Comparison of ENCODE assay signal across 10 cellular contexts in the genomic region with DNA sequence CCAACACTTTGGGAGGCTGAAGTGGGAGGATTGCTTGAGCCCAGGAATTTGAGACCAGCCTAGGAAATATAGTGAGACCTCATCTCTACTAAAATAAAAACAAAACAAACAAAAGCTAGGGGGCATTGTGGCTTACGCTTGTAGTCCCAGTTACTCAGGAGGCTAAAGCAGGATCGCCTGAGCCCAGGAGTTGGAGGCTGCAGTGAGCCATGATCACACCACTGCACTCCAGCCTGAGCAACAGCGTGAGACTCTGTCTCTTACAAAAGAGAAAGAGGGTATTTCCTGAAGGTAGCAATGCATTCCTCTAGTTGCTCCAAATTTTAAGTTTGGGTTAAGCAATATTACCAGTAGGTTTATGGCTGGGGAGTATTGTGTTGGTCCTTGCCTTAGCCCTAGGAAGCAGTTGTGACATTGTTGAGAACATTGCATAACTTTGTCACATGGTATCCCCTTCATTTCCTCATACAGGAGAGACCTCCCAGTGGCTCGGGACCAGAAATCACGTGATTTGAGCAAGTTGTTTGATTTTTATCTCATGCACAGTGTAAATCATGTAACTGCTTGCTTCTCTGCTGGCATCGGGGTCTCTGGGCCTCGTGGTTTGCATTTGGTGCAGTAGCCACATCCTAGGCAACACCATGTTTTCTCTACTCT. TPM values are rescaled to one million over a fixed set of nuclear protein-coding genes. Genes with fewer than 3 reads are reported as not detected.
DNase-seq lines count a peak whose midpoint lies in the region; ATAC-seq and TF ChIP-seq lines count a peak whose summit lies in the region.
"Had no signal": no experiment of that assay in that cellular context is flagged by ENCODE, and none has a peak within 500 bp of the region (broad histone marks: within the 10 kb centered on the region; RNA-seq: fewer than 3 reads in every experiment).

No MANE protein-coding gene starts in this region.

- no peak overlapping the region for H3K4me3 Mint-ChIP-seq in stimulated activated effector memory CD8-positive, alpha-beta T cell treated with anti-CD3 and anti-CD28 coated beads, Interleukin-12 subunit alpha, Interleukin-12 subunit beta, amount 100 ng/mL, for 72 hours
- H3K4me3 Mint-ChIP-seq: activated naive CD4-positive, alpha-beta T cell treated with anti-CD3 and anti-CD28 coated beads, Interleukin-2, amount 10 ng/mL, durations not matched to agents 7 days and 5 days had no signal

- no peaks in the 10 kb centered on the region for H3K9me3 Mint-ChIP-seq in stimulated activated effector memory CD8-positive, alpha-beta T cell treated with anti-CD3 and anti-CD28 coated beads, Interleukin-12 subunit alpha, Interleukin-12 subunit beta, amount 100 ng/mL, for 72 hours
- H3K9me3 Mint-ChIP-seq: activated naive CD4-positive, alpha-beta T cell treated with anti-CD3 and anti-CD28 coated beads, Interleukin-2, amount 10 ng/mL, durations not matched to agents 7 days and 5 days had no signal

- POLR2A ChIA-PET in Panc1 (lab: Charles Lee) = interaction anchor here (0.6 kb wide), 1 partner anchor 133 kb away, joined by 6 read pairs; no protein-coding TSS in a partner anchor

- CTCF ChIA-PET in Panc1 (lab: Charles Lee) = no interaction called here

- peak; percentile 62 for DNase-seq in EH (ENCODE audit: low read depth)
- no peak for DNase-seq in Panc1 (ENCODE audit: low read depth, low spot score)
- peak in 1 of 5 donors; percentile 45 for DNase-seq in heart left ventricle
- DNase-seq in gastrocnemius medialis = peak; percentile 63 to 65
- no peak for DNase-seq in stimulated activated effector memory CD8-positive, alpha-beta T cell treated with anti-CD3 and anti-CD28 coated beads, Interleukin-12 subunit alpha, Interleukin-12 subunit beta, amount 100 ng/mL, for 72 hours (ENCODE audit: low spot score in 2 of 2)
- DNase-seq in NCI-H2081 treated with DMSO at 0.1 percent for 48 hours (lab: John Stamatoyannopoulos, UW) = no peak
- no peak for DNase-seq in effector CD4-positive, alpha-beta T cell
- DNase-seq: activated naive CD4-positive, alpha-beta T cell treated with anti-CD3 and anti-CD28 coated beads, Interleukin-2, amount 10 ng/mL, durations not matched to agents 7 days and 5 days had no signal

- H3K4me1 ChIP-seq in Panc1 (ENCODE audit: control insufficient read depth, insufficient read depth, low read length) (0 out of 2 replicates have a peak, but pooled peaks cover 5% of the 10 kb centered on the region), heart left ventricle (peaks cover 0 to 44% (median 0%) of the 10 kb centered on the region in 12 donors), gastrocnemius medialis (peaks cover 0 to 12% of the 10 kb centered on the region in 2 donors)

- H3K36me3 ChIP-seq in Panc1 (ENCODE audit: control insufficient read depth, insufficient read depth, low read length) (no peaks in the 10 kb centered on the region), heart left ventricle (no peaks in the 10 kb centered on the region), gastrocnemius medialis (no peaks in the 10 kb centered on the region)

- peaks cover 5% of the 10 kb centered on the region for H3K36me3 Mint-ChIP-seq in stimulated activated effector memory CD8-positive, alpha-beta T cell treated with anti-CD3 and anti-CD28 coated beads, Interleukin-12 subunit alpha, Interleukin-12 subunit beta, amount 100 ng/mL, for 72 hours
- H3K36me3 Mint-ChIP-seq: activated naive CD4-positive, alpha-beta T cell treated with anti-CD3 and anti-CD28 coated beads, Interleukin-2, amount 10 ng/mL, durations not matched to agents 7 days and 5 days had no signal

- in situ Hi-C loops in Panc1 (cut with HindIII; ENCODE audit: low pct_unique_long_range_greater_than_20kb, low sequenced_read_pairs) = no loop called here
- in situ Hi-C loops in gastrocnemius medialis (cut with MboI; ENCODE audit: low sequenced_read_pairs in 4 of 4) = no loop called here

- H3K4me1 Mint-ChIP-seq in stimulated activated effector memory CD8-positive, alpha-beta T cell treated with anti-CD3 and anti-CD28 coated beads, Interleukin-12 subunit alpha, Interleukin-12 subunit beta, amount 100 ng/mL, for 72 hours = peaks cover 33% of the 10 kb centered on the region

- WGBS in heart left ventricle, 4 donors = 63 to 75% (median 68%) methylated on average over 7 of the region's 7 CpGs

- TF ChIP-seq CTCF in Panc1 (IDR thresholded peaks at IDR 0.05) (no peak), heart left ventricle (IDR thresholded peaks at IDR 0.05) (no peak), gastrocnemius medialis (IDR thresholded peaks at IDR 0.05 in 4 of 5, conservative IDR thresholded peaks at IDR 0.05 in 1 of 5) (no peak)

- H3K27ac ChIP-seq in Panc1 (ENCODE audit: low read length) (no peak overlapping the region), heart left ventricle (peak overlapping the region in 2 of 12 donors; percentile 24 to 44), gastrocnemius medialis (peak overlapping the region in 3 of 4 donors; percentile 29 to 37 (median 35))
- H3K27ac ChIP-seq: KMS-11 had no signal

- H3K9me3 ChIP-seq in Panc1 (ENCODE audit: control insufficient read depth, insufficient read depth, low read depth, low read length) (no peaks in the 10 kb centered on the region), heart left ventricle (no peaks in the 10 kb centered on the region), gastrocnemius medialis (no peaks in the 10 kb centered on the region)

- no peak for ATAC-seq in Panc1
- ATAC-seq in heart left ventricle = peak in 3 of 4 donors; percentile 50 to 70 (median 50)
- peak; percentile 85 to 90 for ATAC-seq in gastrocnemius medialis
- no peak for ATAC-seq in stimulated activated effector memory CD8-positive, alpha-beta T cell treated with anti-CD3 and anti-CD28 coated beads, Interleukin-12 subunit alpha, Interleukin-12 subunit beta, amount 100 ng/mL, for 72 hours
- ATAC-seq in HG02623 (IDR thresholded peaks at IDR 0.05; ENCODE audit: unreplicated experiment) = no peak

- TF ChIP-seq POLR2A in heart left ventricle (IDR thresholded peaks at IDR 0.05) (no peak), gastrocnemius medialis (IDR thresholded peaks at IDR 0.05) (no peak)

- H3K27me3 ChIP-seq in Panc1 (ENCODE audit: control insufficient read depth, insufficient read depth, low read length) (no peaks in the 10 kb centered on the region), heart left ventricle (no peaks in the 10 kb centered on the region), gastrocnemius medialis (no peaks in the 10 kb centered on the region)

- TSS peak; percentile 71 for BruUV-seq in Panc1 (replicated peaks; lab: Mats Ljungman, UMichigan)

- H3K4me3 ChIP-seq in Panc1 (ENCODE audit: low read depth in 2 of 2, low read length in 2 of 2) (no peak overlapping the region), heart left ventricle (no peak overlapping the region), gastrocnemius medialis (no peak overlapping the region)

- intact Hi-C loops in Panc1 (cut with micrococcal nuclease; ENCODE audit: unreplicated experiment) = no loop called here
- intact Hi-C loops in heart left ventricle (cut with DNase I) = no loop called here
- intact Hi-C loops in gastrocnemius medialis (cut with DNase I; ENCODE audit: low total_unique reads) = no loop called here

- no peak overlapping the region for H3K27ac Mint-ChIP-seq in stimulated activated effector memory CD8-positive, alpha-beta T cell treated with anti-CD3 and anti-CD28 coated beads, Interleukin-12 subunit alpha, Interleukin-12 subunit beta, amount 100 ng/mL, for 72 hours
- H3K27ac Mint-ChIP-seq: activated naive CD4-positive, alpha-beta T cell treated with anti-CD3 and anti-CD28 coated beads, Interleukin-2, amount 10 ng/mL, durations not matched to agents 7 days and 5 days had no signal

RNA-seq across cellular contexts. Expression of gene SMARCD3, which starts 23.3 kb away (rescaled TPM):
- 27.8 TPM for total RNA-seq in Panc1 (2021; ENCODE audit: unreplicated experiment)
- polyA plus RNA-seq in Panc1 (2012; ENCODE audit: insufficient read length) = 35.9 TPM
- total RNA-seq in heart left ventricle = 100 to 1,000 TPM in 2 of 9 donors, 10 to 100 TPM in 7; 59.7 to 108 (median 92.2) TPM
- polyA plus RNA-seq in heart left ventricle = 100 to 1,000 TPM in 1 of 2 donors, 10 to 100 TPM in 1; 61.1 to 100 TPM
- total RNA-seq in gastrocnemius medialis = 100 to 1,000 TPM in 1 of 4 donors, 10 to 100 TPM in 3; 41.8 to 103 (median 75.4) TPM

RNA-seq across cellular contexts. Expression of gene CHPF2, which starts 39.5 kb away (rescaled TPM):
- 44.9 TPM for total RNA-seq in Panc1 (2021; ENCODE audit: unreplicated experiment)
- 43.7 TPM for polyA plus RNA-seq in Panc1 (2012; ENCODE audit: insufficient read length)
- total RNA-seq in heart left ventricle = 10 to 100 TPM; 16.6 to 31.9 (median 18.3) TPM
- polyA plus RNA-seq in heart left ventricle = 10 to 100 TPM; 11.4 to 26.4 TPM
- total RNA-seq in gastrocnemius medialis = 10 to 100 TPM; 11.1 to 16.1 (median 14.1) TPM

RNA-seq across cellular contexts. Expression of gene ABCF2, which starts 44.8 kb away (rescaled TPM):
- total RNA-seq in Panc1 (2021; ENCODE audit: unreplicated experiment) (64.4 TPM), heart left ventricle (10 to 100 TPM; 23.7 to 48.8 (median 33.0) TPM), gastrocnemius medialis (100 to 1,000 TPM in 1 of 4 donors, 10 to 100 TPM in 3; 73.3 to 119 (median 96.3) TPM)
- 53.9 TPM for polyA plus RNA-seq in Panc1 (2012; ENCODE audit: insufficient read length)
- 10 to 100 TPM; 15.9 to 58.4 TPM for polyA plus RNA-seq in heart left ventricle

Comparison
In these comparisons a context has a peak if more than half of its experiments do, and no peak if none do; other contexts are left out.
1. DNase-seq: peak in EH (single experiment) and gastrocnemius medialis (2 of 2); none in Panc1 (single experiment), stimulated activated effector memory CD8-positive, alpha-beta T cell treated with anti-CD3 and anti-CD28 coated beads, Interleukin-12 subunit alpha, Interleukin-12 subunit beta, amount 100 ng/mL, for 72 hours (0 of 2), NCI-H2081 treated with DMSO at 0.1 percent for 48 hours (single experiment) and effector CD4-positive, alpha-beta T cell (single experiment).
2. ATAC-seq: peak in heart left ventricle (3 of 4) and gastrocnemius medialis (2 of 2); none in Panc1 (single experiment), stimulated activated effector memory CD8-positive, alpha-beta T cell treated with anti-CD3 and anti-CD28 coated beads, Interleukin-12 subunit alpha, Interleukin-12 subunit beta, amount 100 ng/mL, for 72 hours (single experiment) and HG02623 (single experiment).